ENCODE assay signal across 27 cellular contexts in genomic region chr2:86646865-86647264, GRCh38. TPM values are rescaled to one million over a fixed set of nuclear protein-coding genes. Genes with fewer than 3 reads are reported as not detected.
DNase-seq lines count a peak whose midpoint lies in the region; ATAC-seq, FAIRE-seq and TF ChIP-seq lines count a peak whose summit lies in the region.
"Had no signal": no experiment of that assay in that cellular context is flagged by ENCODE, and none has a peak within 500 bp of the region (broad histone marks: within the 10 kb centered on the region; RNA-seq: fewer than 3 reads in every experiment).

No MANE protein-coding gene starts in this region.

- DNase-seq in bronchial epithelial cell (ENCODE audit: low read depth), result peak; percentile 19
- peak; percentile 9 for DNase-seq in kidney tubule cell (ENCODE audit: low spot score)
- no peak for DNase-seq in caudate nucleus (lab: John Stamatoyannopoulos, UW)
- no peak for DNase-seq in GM23338 (ENCODE audit: low spot score)
- no peak for DNase-seq in NCI-H1417 (lab: John Stamatoyannopoulos, UW)
- DNase-seq in KBM-7, result no peak
- DNase-seq: 8988T; ACHN; AML-193; BE2C; CD4-positive, alpha-beta T cell; CD8-positive, alpha-beta memory T cell; DMS 273 treated with DMSO at 0.1 percent for 48 hours; DMS79; EL; GDM1; GOT3; HFFc6 had no signal

- no peak for FAIRE-seq in bronchial epithelial cell (lab: Jason Lieb, UNC)
- FAIRE-seq: A549, D721Med, GM12878, GM19239, H54 had no signal

- no peaks in the 10 kb centered on the region; the same call in 2 of the 3 replicates for H3K36me3 Mint-ChIP-seq in GM23338 (ENCODE audit: low read depth)

- ATAC-seq in esophagus mucosa (peak; percentile 73), GM23338 (no peak)
- ATAC-seq: A549, GM12878 had no signal

- H3K4me1 Mint-ChIP-seq in GM23338, result no peaks in the 10 kb centered on the region
- H3K4me1 Mint-ChIP-seq: CD14-positive monocyte; CD8-positive, alpha-beta memory T cell had no signal

- H3K4me3 ChIP-seq in bronchial epithelial cell (ENCODE audit: low read depth, low read length) (no peak overlapping the region), GM23338 (no peak overlapping the region)
- H3K4me3 ChIP-seq: A549; BLaER1 treated with 17β-estradiol and CSF1 and Interleukin-3, amounts not matched to agents 10 nM and 100 nM; GM12878; HAP-1 had no signal

- no peaks in the 10 kb centered on the region for H3K27me3 Mint-ChIP-seq in GM23338 (ENCODE audit: insufficient read depth, low read depth, poor library complexity)
- H3K27me3 Mint-ChIP-seq: CD4-positive, alpha-beta T cell had no signal

- peaks cover 15% of the 10 kb centered on the region for H3K9me3 Mint-ChIP-seq in GM23338
- H3K9me3 Mint-ChIP-seq: HFFc6 had no signal

- H3K36me3 ChIP-seq in bronchial epithelial cell (ENCODE audit: control insufficient read depth, insufficient read depth, low read length) (no peaks in the 10 kb centered on the region), GM23338 (ENCODE audit: insufficient read depth) (no peaks in the 10 kb centered on the region)
- H3K36me3 ChIP-seq: BE2C, HAP-1 had no signal

- no peak overlapping the region for H3K27ac Mint-ChIP-seq in GM23338
- H3K27ac Mint-ChIP-seq: CD14-positive monocyte; CD4-positive, alpha-beta T cell; HFFc6 had no signal

- in situ Hi-C loops in KBM-7 (cut with MboI; ENCODE audit: low pct_unique_long_range_greater_than_20kb, low sequenced_read_pairs), result no loop called here

- no peak overlapping the region for H3K4me2 ChIP-seq in GM23338
- H3K4me2 ChIP-seq: A549; BLaER1 treated with 17β-estradiol and CSF1 and Interleukin-3, amounts not matched to agents 10 nM and 100 nM had no signal

- H3K27me3 ChIP-seq in bronchial epithelial cell (ENCODE audit: control insufficient read depth, insufficient read depth, low read length) (no peaks in the 10 kb centered on the region), GM23338 (ENCODE audit: insufficient read depth) (no peaks in the 10 kb centered on the region)
- H3K27me3 ChIP-seq: BE2C; BLaER1 treated with 17β-estradiol and CSF1 and Interleukin-3, amounts not matched to agents 10 nM and 100 nM had no signal

- no peaks in the 10 kb centered on the region for H3F3A ChIP-seq in GM23338 (replicated peaks; ENCODE audit: low read depth)

- H3K9me2 ChIP-seq in GM23338 (ENCODE audit: insufficient read depth), result peaks cover 4% of the 10 kb centered on the region; the same call in 1 of the 2 replicates

- H2AFZ ChIP-seq in GM23338, result no peak overlapping the region

- H3K27ac ChIP-seq in caudate nucleus (ENCODE audit: low read depth, low read length), result no peak overlapping the region
- no peak overlapping the region for H3K27ac ChIP-seq in GM23338 (ENCODE audit: low read depth)
- H3K27ac ChIP-seq: A549; BLaER1 treated with 17β-estradiol and CSF1 and Interleukin-3, amounts not matched to agents 10 nM and 100 nM had no signal

- H3K4me3 Mint-ChIP-seq in GM23338, result no peak overlapping the region
- H3K4me3 Mint-ChIP-seq: CD14-positive monocyte; CD4-positive, alpha-beta T cell; CD8-positive, alpha-beta memory T cell; HFFc6 had no signal

- H4K20me1 ChIP-seq in GM23338 (replicated peaks; ENCODE audit: insufficient read depth), result no peaks in the 10 kb centered on the region
- H4K20me1 ChIP-seq: BLaER1 treated with 17β-estradiol and CSF1 and Interleukin-3, amounts not matched to agents 10 nM and 100 nM had no signal

- H3K79me2 ChIP-seq in GM23338 (replicated peaks; ENCODE audit: insufficient read depth), result no peaks in the 10 kb centered on the region

- no peaks in the 10 kb centered on the region for H3K4me1 ChIP-seq in GM23338 (ENCODE audit: insufficient read depth)
- H3K4me1 ChIP-seq: BE2C, HAP-1 had no signal

- no peak for TF ChIP-seq CTCF in bronchial epithelial cell (IDR thresholded peaks at IDR 0.05; ENCODE audit: insufficient read depth, low read length, severe bottlenecking)
- TF ChIP-seq CTCF in GM23338 (conservative IDR thresholded peaks at IDR 0.05; ENCODE audit: low read depth in 2 of 2), result no peak

TF ChIP-seq in GM23338, 12 proteins besides CTCF, POLR2A, EP300 and RAD21:
- TF ChIP-seq ETS1 (IDR thresholded peaks at IDR 0.05) (no peak), JUNB (IDR thresholded peaks at IDR 0.05; ENCODE audit: unreplicated experiment) (no peak), POLR2AphosphoS5 (IDR thresholded peaks at IDR 0.05; ENCODE audit: low read depth) (no peak), ZNF331 (CRISPR knock-in tag; IDR thresholded peaks at IDR 0.05; ENCODE audit: low read depth) (no peak), EZH2 (IDR thresholded peaks at IDR 0.05; ENCODE audit: low read depth, unreplicated experiment) (no peak), EZH2phosphoT487 (IDR thresholded peaks at IDR 0.05; ENCODE audit: unreplicated experiment) (no peak)
TF ChIP-seq in GM23338: peak in this region for 0.

RNA-seq across cellular contexts. Expression of gene RNF103, which starts 23.2 kb away (rescaled TPM):
- total RNA-seq in bronchial epithelial cell, result 17.7 and 18.2 TPM in 2 replicates
- 12.6 TPM for total RNA-seq in esophagus mucosa
- total RNA-seq in GM23338 (2014; rRNA removed; shearing (Covaris generic)), result 5.9 and 8.5 TPM in 2 replicates
- polyA plus RNA-seq in GM23338 (2016; fragmentation: Nextera tagmentation; extraction: Ambion mirVana), result 3.7 and 3.8 TPM in 2 replicates

Comparison
In these comparisons a context has a peak if more than half of its experiments do, and no peak if none do; other contexts are left out.
1. DNase-seq: peak in bronchial epithelial cell (single experiment) and kidney tubule cell (single experiment); none in caudate nucleus (0 of 61), GM23338 (single experiment), NCI-H1417 (0 of 3) and KBM-7 (single experiment).